In genomic region chr3:72329354-72329753, GRCh38 we compare ENCODE assay signal across 1 cellular context.
A peak's percentile ranks its signal among the peaks of the same experiment; 100 is the strongest.
TF ChIP-seq lines count a peak whose summit lies in the region.

No MANE protein-coding gene starts in this region.

TF ChIP-seq in K562, 482 proteins besides CTCF, POLR2A, EP300 and RAD21 (continued from another document):
- TF ChIP-seq USF1 (CRISPR knock-in tag; IDR thresholded peaks at IDR 0.05) = peak; percentile 70
